Comparison of ENCODE assay signal across 8 cellular contexts in genomic region chr17:57989011-57989345, GRCh38. TPM values are rescaled to one million over a fixed set of nuclear protein-coding genes. Genes with fewer than 3 reads are reported as not detected.
DNase-seq lines count a peak whose midpoint lies in the region; ATAC-seq and TF ChIP-seq lines count a peak whose summit lies in the region.

No MANE protein-coding gene starts in this region.

- peak overlapping the region; percentile 1; the same call in 1 of the 2 replicates for H2BK120ac ChIP-seq in IMR-90 (ENCODE audit: low read depth, low read length)

- H3K4me1 ChIP-seq in IMR-90 (ENCODE audit: control insufficient read depth, insufficient read depth, low read length) = peaks cover 17% of the 10 kb centered on the region
- H3K4me1 ChIP-seq in iPS DF 6.9 (ENCODE audit: control insufficient read depth, insufficient read depth, low read length) = peaks cover 2% of the 10 kb centered on the region; the same call in 1 of the 2 replicates
- H3K4me1 ChIP-seq in spleen = peaks cover 37 to 82% (median 66%) of the 10 kb centered on the region in 6 donors

- H4K20me1 ChIP-seq in IMR-90 (ENCODE audit: insufficient read depth, low read length) = peaks cover 20% of the 10 kb centered on the region

- peak overlapping the region; percentile 97 for H2AK9ac ChIP-seq in IMR-90 (replicated peaks; ENCODE audit: low read depth, low read length, poor library complexity)

- no peak overlapping the region for H3K4me3 ChIP-seq in IMR-90 (ENCODE audit: insufficient read depth, low read depth, low read length)
- peak overlapping the region; percentile 97; the same call in 1 of the 2 replicates for H3K4me3 ChIP-seq in iPS DF 6.9 (ENCODE audit: low read length)
- H3K4me3 ChIP-seq in spleen = peak overlapping the region in 7 of 8 donors; percentile 72 to 89 (median 85)

- H3K9me1 ChIP-seq in IMR-90 (ENCODE audit: insufficient read depth, low read length) = no peaks in the 10 kb centered on the region; the same call in none of the 2 replicates

- 0 out of 3 replicates have a peak overlapping the region, but pooled peaks have one; percentile 35 for H2BK15ac ChIP-seq in IMR-90 (ENCODE audit: low read depth, low read length)

- H3K9me3 Mint-ChIP-seq in CD14-positive monocyte = no peaks in the 10 kb centered on the region
- H3K9me3 Mint-ChIP-seq in activated naive CD4-positive, alpha-beta T cell treated with anti-CD3 and anti-CD28 coated beads, Interleukin-2, amount 50 U/mL, for 72 hours = no peaks in the 10 kb centered on the region

- peak overlapping the region; percentile 94 for H3K4ac ChIP-seq in IMR-90 (ENCODE audit: low read depth, low read length)

- H4K5ac ChIP-seq in IMR-90 (ENCODE audit: low read depth, low read length) = no peak overlapping the region; the same call in none of the 2 replicates

- H3K27ac ChIP-seq in IMR-90 (ENCODE audit: insufficient read depth, low read length) = peak overlapping the region; percentile 90; the same call in 1 of the 2 replicates
- no peak overlapping the region for H3K27ac ChIP-seq in iPS DF 6.9 (ENCODE audit: low read length)
- H3K27ac ChIP-seq in spleen = peak overlapping the region in 7 of 8 donors; percentile 93 to 99 (median 97)

- peak; percentile 3 for ATAC-seq in IMR-90 (ENCODE audit: low read depth)
- no peak for ATAC-seq in activated naive CD4-positive, alpha-beta T cell treated with anti-CD3 and anti-CD28 coated beads, Interleukin-2, amount 50 U/mL, for 72 hours

- peaks cover 0 to 10% of the 10 kb centered on the region in 2 donors for H3K36me3 Mint-ChIP-seq in CD14-positive monocyte
- H3K36me3 Mint-ChIP-seq in activated naive CD4-positive, alpha-beta T cell treated with anti-CD3 and anti-CD28 coated beads, Interleukin-2, amount 50 U/mL, for 72 hours = peaks cover 18 to 19% of the 10 kb centered on the region in 2 donors

- peak overlapping the region; percentile 93 to 94; a peak in 2 of 4 replicates for H4K8ac ChIP-seq in IMR-90 (ENCODE audit: low read depth in 2 of 2, low read length in 2 of 2)

- no peak; the same call in 1 of the 2 replicates for TF ChIP-seq RAD21 in IMR-90 (IDR thresholded peaks at IDR 0.05; ENCODE audit: low read length)

- POLR2A ChIA-PET in IMR-90 (lab: Charles Lee; ENCODE audit: unreplicated experiment) = interaction anchor here (1.0 to 1.4 kb wide), 4 partner anchors 10 to 152 kb away, joined by 3 to 4 read pairs (median 3); no protein-coding TSS in a partner anchor

- H3K27me3 ChIP-seq in IMR-90 (ENCODE audit: control insufficient read depth, insufficient read depth, low read length) = no peaks in the 10 kb centered on the region
- H3K27me3 ChIP-seq in iPS DF 6.9 (ENCODE audit: control insufficient read depth, insufficient read depth, low read length) = no peaks in the 10 kb centered on the region
- H3K27me3 ChIP-seq in spleen (replicated peaks in 1 of 7) = no peaks in the 10 kb centered on the region

- peak overlapping the region; percentile 79 for H3K4me2 ChIP-seq in IMR-90 (ENCODE audit: low read depth, low read length)

- H3K9me3 ChIP-seq in IMR-90 (ENCODE audit: control insufficient read depth, insufficient read depth, low read length) (no peaks in the 10 kb centered on the region), iPS DF 6.9 (ENCODE audit: control insufficient read depth, insufficient read depth, low read length) (no peaks in the 10 kb centered on the region), spleen (no peaks in the 10 kb centered on the region)

- H3K18ac ChIP-seq in IMR-90 (ENCODE audit: low read depth, low read length) = no peak overlapping the region

- peak overlapping the region; percentile 95 to 96 for H3K4me3 Mint-ChIP-seq in CD14-positive monocyte

- 0 out of 2 replicates have a peak overlapping the region, but pooled peaks have one; percentile 84 for H3K9ac ChIP-seq in IMR-90 (ENCODE audit: low read depth, low read length)

- peak overlapping the region; percentile 93; the same call in 1 of the 2 replicates for H3K23ac ChIP-seq in IMR-90 (ENCODE audit: low read depth, low read length)

- no peak overlapping the region; the same call in 1 of the 2 replicates for H3K14ac ChIP-seq in IMR-90 (replicated peaks; ENCODE audit: low read depth, low read length)

- H3K36me3 ChIP-seq in IMR-90 (ENCODE audit: control insufficient read depth, insufficient read depth, low read length) (no peaks in the 10 kb centered on the region), iPS DF 6.9 (ENCODE audit: control insufficient read depth, insufficient read depth, low read length) (no peaks in the 10 kb centered on the region), spleen (no peaks in the 10 kb centered on the region)

- BruUV-seq in IMR-90 (replicated peaks; lab: Mats Ljungman, UMichigan) = no TSS peak

- peak overlapping the region; percentile 30; the same call in 1 of the 2 replicates for H2AK5ac ChIP-seq in IMR-90 (ENCODE audit: low read depth, low read length)

- intact Hi-C loops in CD14-positive monocyte (cut with micrococcal nuclease) = loop anchor here in 1 of 2 donors (5.0 kb wide), 2 partner anchors 42 to 97 kb away; no protein-coding TSS in a partner anchor
- intact Hi-C loops in IMR-90 (cut with micrococcal nuclease) = no loop called here
- intact Hi-C loops in spleen (cut with DNase I; ENCODE audit: low total_unique reads) = no loop called here

- DNase-seq in CD14-positive monocyte (ENCODE audit: low spot score) (no peak), IMR-90 (peak; percentile 50), iPS DF 6.9 (ENCODE audit: low read depth, low spot score) (no peak), spleen (no peak), NCI-H774 (lab: John Stamatoyannopoulos, UW) (no peak), cortex of kidney (lab: John Stamatoyannopoulos, UW) (no peak), NCI-H1048 (lab: John Stamatoyannopoulos, UW) (no peak)
- no peak for DNase-seq in activated naive CD4-positive, alpha-beta T cell treated with anti-CD3 and anti-CD28 coated beads, Interleukin-2, amount 50 U/mL, for 72 hours (ENCODE audit: low spot score in 2 of 2)

- peak overlapping the region; percentile 90 for H2BK5ac ChIP-seq in IMR-90 (ENCODE audit: low read depth, low read length, poor library complexity, severe bottlenecking)

- dilution Hi-C loops in IMR-90 (cut with HindIII; ENCODE audit: low sequenced_read_pairs, unreplicated experiment) = loop anchor here (25.0 kb wide), 1 partner anchor 127 kb away; the partner anchor contains the start of gene MRPS23

- H2BK20ac ChIP-seq in IMR-90 (ENCODE audit: low read depth, low read length) = no peak overlapping the region

- CTCF ChIA-PET in IMR-90 (lab: Yijun Ruan, JAX) = interaction anchor here (1.3 kb wide), 1 partner anchor 11 kb away, joined by 5 read pairs; no protein-coding TSS in a partner anchor

- H3K56ac ChIP-seq in IMR-90 (ENCODE audit: extremely low read depth, insufficient read depth, low read length) = peak overlapping the region; percentile 37; the same call in 1 of the 2 replicates

- in situ Hi-C loops in IMR-90 (cut with MboI; ENCODE audit: low sequenced_read_pairs) = no loop called here

- H3K4me1 Mint-ChIP-seq in CD14-positive monocyte = peaks cover 56% of the 10 kb centered on the region

- peak overlapping the region; percentile 90 to 97 (median 95) for H3K27ac Mint-ChIP-seq in CD14-positive monocyte
- H3K27ac Mint-ChIP-seq in activated naive CD4-positive, alpha-beta T cell treated with anti-CD3 and anti-CD28 coated beads, Interleukin-2, amount 50 U/mL, for 72 hours = peak overlapping the region; percentile 96

- H3K79me1 ChIP-seq in IMR-90 (ENCODE audit: low read depth in 1 of 2, low read length in 2 of 2) = peaks cover 13 to 58% of the 10 kb centered on the region in 2 experiments; a peak in 3 of 4 replicates

- H2AFZ ChIP-seq in IMR-90 (replicated peaks; ENCODE audit: low read length, poor library complexity) = peak overlapping the region; percentile 94

- peaks cover 0 to 2% (median 0%) of the 10 kb centered on the region in 3 donors for H3K27me3 Mint-ChIP-seq in CD14-positive monocyte (ENCODE audit: low read depth in 3 of 3)

- peak overlapping the region; percentile 97; the same call in 1 of the 2 replicates for H4K91ac ChIP-seq in IMR-90 (ENCODE audit: insufficient read depth, low read depth, low read length)

- TF ChIP-seq POLR2A in IMR-90 (IDR thresholded peaks at IDR 0.05; ENCODE audit: low read depth, low read length) = no peak
- TF ChIP-seq POLR2A in spleen (IDR thresholded peaks at IDR 0.05) = no peak

- no CpG with 5 or more reads among the region's 5 CpGs for WGBS in IMR-90 (ENCODE audit: extremely low coverage in 2 of 2, insufficient read length in 1 of 2), 2 experiments
- no CpG with 5 or more reads among the region's 5 CpGs for WGBS in iPS DF 6.9 (ENCODE audit: insufficient coverage, insufficient read length)
- 33 to 49% (median 38%) methylated on average over 5 of the region's 5 CpGs for WGBS in spleen, 5 donors

- TF ChIP-seq CTCF in CD14-positive monocyte (IDR thresholded peaks at IDR 0.05) (no peak), IMR-90 (conservative IDR thresholded peaks at IDR 0.05; ENCODE audit: low read depth, low read length) (0 out of 2 replicates have a peak, but pooled peaks have one; percentile 10), spleen (IDR thresholded peaks at IDR 0.05 in 8 of 11, conservative IDR thresholded peaks at IDR 0.05 in 3 of 11) (no peak)

RNA-seq across cellular contexts. Expression of gene VEZF1, which starts 0.9 kb away (rescaled TPM):
- 10 to 100 TPM; 28.3 to 40.1 TPM for polyA plus RNA-seq in CD14-positive monocyte
- 40.3 and 42.1 TPM in 2 replicates for total RNA-seq in IMR-90 (2012; rRNA removed)
- 21.1 and 22.4 TPM in 2 replicates for polyA plus RNA-seq in IMR-90 (2012; rRNA removed)
- polyA plus RNA-seq in IMR-90 (2012; cell fraction: cytosol; rRNA removed) = 7.6 and 9.8 TPM in 2 replicates
- polyA plus RNA-seq in IMR-90 (2012; cell fraction: nucleus; rRNA removed; ENCODE audit: low replicate concordance) = 11.5 and 37.6 TPM in 2 replicates
- total RNA-seq in activated naive CD4-positive, alpha-beta T cell treated with anti-CD3 and anti-CD28 coated beads, Interleukin-2, amount 50 U/mL, for 72 hours = 10 to 100 TPM; 23.1 to 31.3 TPM
- 10 to 100 TPM; 43.0 to 59.9 (median 54.2) TPM for total RNA-seq in spleen
- polyA plus RNA-seq in spleen = 10 to 100 TPM in 2 of 3 donors, 1 to 10 TPM in 1; 10.0 to 19.1 (median 10.2) TPM

RNA-seq across cellular contexts. Expression of gene SRSF1, which starts 18.1 kb away (rescaled TPM):
- polyA plus RNA-seq in CD14-positive monocyte = 10 to 100 TPM; 51.2 to 61.6 TPM
- 357 and 513 TPM in 2 replicates for total RNA-seq in IMR-90 (2012; rRNA removed)
- 155 and 190 TPM in 2 replicates for polyA plus RNA-seq in IMR-90 (2012; rRNA removed)
- 73.2 and 182 TPM in 2 replicates for polyA plus RNA-seq in IMR-90 (2012; cell fraction: cytosol; rRNA removed)
- polyA plus RNA-seq in IMR-90 (2012; cell fraction: nucleus; rRNA removed; ENCODE audit: low replicate concordance) = 328 and 661 TPM in 2 replicates
- total RNA-seq in activated naive CD4-positive, alpha-beta T cell treated with anti-CD3 and anti-CD28 coated beads, Interleukin-2, amount 50 U/mL, for 72 hours = 100 to 1,000 TPM; 188 to 351 TPM
- total RNA-seq in spleen = 100 to 1,000 TPM; 165 to 213 (median 174) TPM
- 10 to 100 TPM; 65.8 to 90.4 (median 88.2) TPM for polyA plus RNA-seq in spleen

RNA-seq across cellular contexts. Expression of gene CUEDC1, which starts 33.8 kb away (rescaled TPM):
- 1 to 10 TPM; 4.2 to 4.3 TPM for polyA plus RNA-seq in CD14-positive monocyte
- 4.1 and 4.2 TPM in 2 replicates for total RNA-seq in IMR-90 (2012; rRNA removed)
- polyA plus RNA-seq in IMR-90 (2012; rRNA removed) = 21.2 and 22.6 TPM in 2 replicates
- polyA plus RNA-seq in IMR-90 (2012; cell fraction: cytosol; rRNA removed) = 16.0 and 18.8 TPM in 2 replicates
- 69.3 and 81.4 TPM in 2 replicates for polyA plus RNA-seq in IMR-90 (2012; cell fraction: nucleus; rRNA removed; ENCODE audit: low replicate concordance)
- total RNA-seq in activated naive CD4-positive, alpha-beta T cell treated with anti-CD3 and anti-CD28 coated beads, Interleukin-2, amount 50 U/mL, for 72 hours = under 1 TPM in 1 of 2 donors, not detected in 1; 0.84 TPM
- 10 to 100 TPM; 13.2 to 23.5 (median 16.7) TPM for total RNA-seq in spleen
- polyA plus RNA-seq in spleen = 10 to 100 TPM in 1 of 3 donors, 1 to 10 TPM in 2; 5.4 to 15.7 (median 5.4) TPM
